ENCODE assay signal across 2 cellular contexts in the genomic region with DNA sequence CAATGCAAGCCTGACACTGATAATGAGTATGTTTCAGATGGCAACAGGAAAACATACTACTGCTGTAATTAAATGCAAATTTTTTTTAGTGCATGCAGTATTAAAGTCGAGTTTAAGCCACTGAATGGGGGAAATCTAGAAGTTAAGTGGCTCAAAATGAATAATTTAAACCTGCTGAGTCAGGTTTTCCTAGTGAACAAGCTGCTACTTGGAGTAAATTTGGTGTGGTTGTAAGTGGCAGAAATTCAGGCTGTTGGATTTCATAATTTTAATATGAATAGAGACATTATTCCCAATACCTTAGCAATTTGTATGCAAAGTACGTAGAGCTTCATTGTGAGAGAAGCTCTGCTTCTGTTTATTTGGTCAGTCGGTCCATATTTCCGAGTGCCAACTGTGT.
TF ChIP-seq lines count a peak whose summit lies in the region.

No MANE protein-coding gene starts in this region.

TF ChIP-seq in HepG2, 621 proteins besides CTCF, POLR2A, EP300 and RAD21:
- TF ChIP-seq, protein P1, sequence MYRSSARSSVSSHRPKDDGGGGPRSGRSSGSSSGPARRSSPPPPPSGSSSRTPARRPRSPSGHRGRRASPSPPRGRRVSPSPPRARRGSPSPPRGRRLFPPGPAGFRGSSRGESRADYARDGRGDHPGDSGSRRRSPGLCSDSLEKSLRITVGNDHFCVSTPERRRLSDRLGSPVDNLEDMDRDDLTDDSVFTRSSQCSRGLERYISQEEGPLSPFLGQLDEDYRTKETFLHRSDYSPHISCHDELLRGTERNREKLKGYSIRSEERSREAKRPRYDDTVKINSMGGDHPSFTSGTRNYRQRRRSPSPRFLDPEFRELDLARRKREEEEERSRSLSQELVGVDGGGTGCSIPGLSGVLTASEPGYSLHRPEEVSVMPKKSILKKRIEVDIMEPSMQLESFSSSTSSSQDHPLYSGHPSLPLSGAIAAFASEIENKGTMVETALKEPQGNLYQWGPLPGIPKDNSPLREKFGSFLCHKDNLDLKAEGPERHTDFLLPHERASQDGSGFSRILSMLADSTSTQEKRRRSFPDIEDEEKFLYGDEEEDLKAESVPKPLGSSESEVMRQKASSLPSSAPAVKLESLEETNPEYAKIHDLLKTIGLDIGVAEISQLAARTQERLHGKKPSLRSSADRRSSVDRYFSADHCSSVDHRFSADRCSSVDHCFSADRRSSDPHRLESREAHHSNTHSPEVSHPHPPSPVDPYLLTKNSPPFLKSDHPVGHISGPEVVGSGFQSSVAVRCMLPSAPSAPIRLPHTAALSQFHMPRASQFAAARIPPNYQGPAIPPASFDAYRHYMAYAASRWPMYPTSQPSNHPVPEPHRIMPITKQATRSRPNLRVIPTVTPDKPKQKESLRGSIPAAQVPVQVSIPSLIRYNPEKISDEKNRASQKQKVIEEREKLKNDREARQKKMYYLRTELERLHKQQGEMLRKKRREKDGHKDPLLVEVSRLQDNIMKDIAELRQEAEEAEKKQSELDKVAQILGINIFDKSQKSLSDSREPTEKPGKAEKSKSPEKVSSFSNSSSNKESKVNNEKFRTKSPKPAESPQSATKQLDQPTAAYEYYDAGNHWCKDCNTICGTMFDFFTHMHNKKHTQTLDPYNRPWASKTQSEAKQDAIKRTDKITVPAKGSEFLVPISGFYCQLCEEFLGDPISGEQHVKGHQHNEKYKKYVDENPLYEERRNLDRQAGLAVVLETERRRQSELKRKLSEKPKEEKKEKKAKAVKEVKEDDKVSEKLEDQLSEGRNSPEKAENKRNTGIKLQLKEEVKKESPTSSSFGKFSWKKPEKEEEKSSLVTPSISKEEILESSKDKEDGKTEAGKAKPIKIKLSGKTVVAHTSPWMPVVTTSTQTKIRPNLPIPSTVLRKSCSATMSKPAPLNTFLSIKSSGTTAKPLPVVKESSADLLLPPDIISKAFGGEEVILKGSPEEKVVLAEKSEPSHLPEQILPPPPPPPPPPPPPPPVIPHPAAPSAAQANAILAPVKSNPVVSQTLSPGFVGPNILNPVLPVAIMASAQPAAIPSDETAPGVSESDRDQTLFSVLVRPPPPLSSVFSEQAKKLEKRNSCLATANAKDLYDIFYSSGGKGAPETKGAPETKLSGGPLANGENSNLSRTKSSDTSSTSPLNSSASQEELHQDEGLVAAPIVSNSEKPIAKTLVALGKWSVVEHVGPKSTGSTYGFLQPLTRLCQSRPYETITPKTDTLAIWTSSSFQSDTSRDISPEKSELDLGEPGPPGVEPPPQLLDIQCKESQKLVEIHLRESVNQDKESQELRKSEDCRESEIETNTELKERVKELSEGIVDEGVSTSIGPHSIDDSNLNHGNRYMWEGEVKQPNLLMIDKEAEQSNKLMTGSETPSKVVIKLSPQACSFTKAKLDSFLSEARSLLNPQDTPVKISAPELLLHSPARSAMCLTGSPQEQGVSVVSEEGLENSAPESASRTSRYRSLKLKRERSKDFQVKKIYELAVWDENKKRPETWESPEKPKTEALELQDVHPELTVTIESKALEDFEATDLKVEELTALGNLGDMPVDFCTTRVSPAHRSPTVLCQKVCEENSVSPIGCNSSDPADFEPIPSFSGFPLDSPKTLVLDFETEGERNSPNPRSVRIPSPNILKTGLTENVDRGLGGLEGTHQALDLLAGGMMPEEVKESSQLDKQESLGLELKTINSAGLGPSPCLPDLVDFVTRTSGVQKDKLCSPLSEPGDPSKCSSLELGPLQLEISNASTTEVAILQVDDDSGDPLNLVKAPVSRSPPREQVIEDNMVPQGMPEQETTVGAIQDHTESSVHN (CRISPR knock-in tag; IDR thresholded peaks at IDR 0.05) = no peak
- peak; percentile 87 to 93 for TF ChIP-seq MAFK (conservative IDR thresholded peaks at IDR 0.05 in 1 of 2, IDR thresholded peaks at IDR 0.05 in 1 of 2; ENCODE audit: low read length in 2 of 2)
- TF ChIP-seq HNRNPUL1 (IDR thresholded peaks at IDR 0.05; ENCODE audit: low read depth, low read length) = no peak
- TF ChIP-seq MAFF (IDR thresholded peaks at IDR 0.05; ENCODE audit: low read depth, low read length) = peak; percentile 88
TF ChIP-seq in HepG2: peak in this region for 2.

TF ChIP-seq in K562, 482 proteins besides CTCF, POLR2A, EP300 and RAD21:
- TF ChIP-seq ZNF764 (CRISPR knock-in tag; IDR thresholded peaks at IDR 0.05; ENCODE audit: low read depth) (no peak), C11orf30 (IDR thresholded peaks at IDR 0.05; ENCODE audit: low read depth) (peak; percentile 68; the same call in 1 of the 2 replicates), TGIF2 (CRISPR knock-in tag; IDR thresholded peaks at IDR 0.05) (no peak), MAFF (IDR thresholded peaks at IDR 0.05; ENCODE audit: low read length) (peak; percentile 69), MAFG (tag; conservative IDR thresholded peaks at IDR 0.05) (peak; percentile 73), TEAD4 (IDR thresholded peaks at IDR 0.05; ENCODE audit: low read length) (no peak), TEAD4 (CRISPR knock-in tag; IDR thresholded peaks at IDR 0.05; ENCODE audit: borderline replicate concordance) (no peak), IFI16 (CRISPR knock-in tag; IDR thresholded peaks at IDR 0.05) (no peak), MAFK (IDR thresholded peaks at IDR 0.05; ENCODE audit: low read length) (peak; percentile 80), ZNF316 (IDR thresholded peaks at IDR 0.05) (peak; percentile 82)
- TF ChIP-seq, protein P2, sequence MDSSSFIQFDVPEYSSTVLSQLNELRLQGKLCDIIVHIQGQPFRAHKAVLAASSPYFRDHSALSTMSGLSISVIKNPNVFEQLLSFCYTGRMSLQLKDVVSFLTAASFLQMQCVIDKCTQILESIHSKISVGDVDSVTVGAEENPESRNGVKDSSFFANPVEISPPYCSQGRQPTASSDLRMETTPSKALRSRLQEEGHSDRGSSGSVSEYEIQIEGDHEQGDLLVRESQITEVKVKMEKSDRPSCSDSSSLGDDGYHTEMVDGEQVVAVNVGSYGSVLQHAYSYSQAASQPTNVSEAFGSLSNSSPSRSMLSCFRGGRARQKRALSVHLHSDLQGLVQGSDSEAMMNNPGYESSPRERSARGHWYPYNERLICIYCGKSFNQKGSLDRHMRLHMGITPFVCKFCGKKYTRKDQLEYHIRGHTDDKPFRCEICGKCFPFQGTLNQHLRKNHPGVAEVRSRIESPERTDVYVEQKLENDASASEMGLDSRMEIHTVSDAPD (CRISPR knock-in tag; IDR thresholded peaks at IDR 0.05) = no peak
- TF ChIP-seq, protein P3, sequence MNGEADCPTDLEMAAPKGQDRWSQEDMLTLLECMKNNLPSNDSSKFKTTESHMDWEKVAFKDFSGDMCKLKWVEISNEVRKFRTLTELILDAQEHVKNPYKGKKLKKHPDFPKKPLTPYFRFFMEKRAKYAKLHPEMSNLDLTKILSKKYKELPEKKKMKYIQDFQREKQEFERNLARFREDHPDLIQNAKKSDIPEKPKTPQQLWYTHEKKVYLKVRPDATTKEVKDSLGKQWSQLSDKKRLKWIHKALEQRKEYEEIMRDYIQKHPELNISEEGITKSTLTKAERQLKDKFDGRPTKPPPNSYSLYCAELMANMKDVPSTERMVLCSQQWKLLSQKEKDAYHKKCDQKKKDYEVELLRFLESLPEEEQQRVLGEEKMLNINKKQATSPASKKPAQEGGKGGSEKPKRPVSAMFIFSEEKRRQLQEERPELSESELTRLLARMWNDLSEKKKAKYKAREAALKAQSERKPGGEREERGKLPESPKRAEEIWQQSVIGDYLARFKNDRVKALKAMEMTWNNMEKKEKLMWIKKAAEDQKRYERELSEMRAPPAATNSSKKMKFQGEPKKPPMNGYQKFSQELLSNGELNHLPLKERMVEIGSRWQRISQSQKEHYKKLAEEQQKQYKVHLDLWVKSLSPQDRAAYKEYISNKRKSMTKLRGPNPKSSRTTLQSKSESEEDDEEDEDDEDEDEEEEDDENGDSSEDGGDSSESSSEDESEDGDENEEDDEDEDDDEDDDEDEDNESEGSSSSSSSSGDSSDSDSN (IDR thresholded peaks at IDR 0.05; ENCODE audit: borderline replicate concordance in 1 of 2, low read depth in 2 of 2, low read length in 2 of 2) = no peak
- TF ChIP-seq, protein P4, sequence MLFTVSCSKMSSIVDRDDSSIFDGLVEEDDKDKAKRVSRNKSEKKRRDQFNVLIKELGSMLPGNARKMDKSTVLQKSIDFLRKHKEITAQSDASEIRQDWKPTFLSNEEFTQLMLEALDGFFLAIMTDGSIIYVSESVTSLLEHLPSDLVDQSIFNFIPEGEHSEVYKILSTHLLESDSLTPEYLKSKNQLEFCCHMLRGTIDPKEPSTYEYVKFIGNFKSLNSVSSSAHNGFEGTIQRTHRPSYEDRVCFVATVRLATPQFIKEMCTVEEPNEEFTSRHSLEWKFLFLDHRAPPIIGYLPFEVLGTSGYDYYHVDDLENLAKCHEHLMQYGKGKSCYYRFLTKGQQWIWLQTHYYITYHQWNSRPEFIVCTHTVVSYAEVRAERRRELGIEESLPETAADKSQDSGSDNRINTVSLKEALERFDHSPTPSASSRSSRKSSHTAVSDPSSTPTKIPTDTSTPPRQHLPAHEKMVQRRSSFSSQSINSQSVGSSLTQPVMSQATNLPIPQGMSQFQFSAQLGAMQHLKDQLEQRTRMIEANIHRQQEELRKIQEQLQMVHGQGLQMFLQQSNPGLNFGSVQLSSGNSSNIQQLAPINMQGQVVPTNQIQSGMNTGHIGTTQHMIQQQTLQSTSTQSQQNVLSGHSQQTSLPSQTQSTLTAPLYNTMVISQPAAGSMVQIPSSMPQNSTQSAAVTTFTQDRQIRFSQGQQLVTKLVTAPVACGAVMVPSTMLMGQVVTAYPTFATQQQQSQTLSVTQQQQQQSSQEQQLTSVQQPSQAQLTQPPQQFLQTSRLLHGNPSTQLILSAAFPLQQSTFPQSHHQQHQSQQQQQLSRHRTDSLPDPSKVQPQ (CRISPR knock-in tag; IDR thresholded peaks at IDR 0.05; ENCODE audit: borderline replicate concordance) = no peak
